13 cellular contexts compared by ENCODE assay signal in the genomic region with DNA sequence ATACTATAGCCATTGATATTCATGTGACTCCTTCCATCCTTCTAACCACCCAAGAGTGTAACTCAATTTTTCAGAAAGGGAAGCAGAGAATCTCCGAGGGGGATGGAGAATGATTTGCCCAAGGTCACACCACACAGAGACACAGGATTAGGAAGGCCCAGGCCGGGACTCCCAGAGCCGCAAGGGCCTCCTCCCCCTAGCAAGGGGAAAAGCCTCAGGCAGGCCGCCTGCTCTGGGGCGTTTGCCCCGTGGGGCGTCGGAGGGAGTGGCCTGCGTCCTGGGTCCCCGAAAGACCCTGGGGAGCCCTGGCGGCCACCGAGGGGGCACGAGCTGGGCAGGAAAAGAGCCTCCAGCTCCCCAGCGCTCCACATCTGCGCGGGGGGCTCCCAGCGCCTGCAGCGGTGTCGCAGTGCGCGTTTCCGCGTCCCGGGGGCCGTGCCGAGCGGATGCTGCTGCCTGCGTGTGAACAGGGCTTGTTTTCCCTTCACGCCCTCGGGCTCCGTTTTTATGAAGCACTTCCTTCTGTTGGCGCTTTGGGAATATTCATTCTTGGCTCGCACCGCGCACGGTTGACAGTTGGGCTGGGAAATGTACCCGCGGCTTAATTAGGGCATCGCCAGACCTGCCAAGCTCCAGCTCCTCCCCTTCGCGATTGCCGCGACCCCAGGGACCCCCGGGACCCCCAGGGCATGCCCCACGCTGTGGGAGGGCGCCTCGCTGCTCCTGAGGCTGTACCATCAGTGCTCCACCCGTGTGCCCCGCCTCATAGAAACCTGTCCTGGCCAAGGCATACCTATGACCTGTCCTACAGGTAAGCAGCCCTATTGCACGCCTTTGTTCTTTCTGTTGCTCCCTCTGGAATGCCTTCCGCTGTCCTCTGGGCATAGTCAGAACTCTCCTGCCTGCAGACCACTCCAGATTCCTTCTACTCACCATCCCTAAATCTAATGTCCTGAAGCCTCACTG.
A peak's percentile ranks its signal among the peaks of the same experiment; 100 is the strongest.
DNase-seq lines count a peak whose midpoint lies in the region; ATAC-seq, FAIRE-seq and TF ChIP-seq lines count a peak whose summit lies in the region.
"Had no signal": no experiment of that assay in that cellular context is flagged by ENCODE, and none has a peak within 500 bp of the region (broad histone marks: within the 10 kb centered on the region; RNA-seq: fewer than 3 reads in every experiment).

No MANE protein-coding gene starts in this region.

- H3K27ac Mint-ChIP-seq in brain: peak overlapping the region in 3 of 5 experiments; percentile 51 to 71 (median 56)

- FAIRE-seq in small intestine (lab: Jason Lieb, UNC): no peak

- ATAC-seq in left ventricle myocardium superior (peak; percentile 74), GM21723 (IDR thresholded peaks at IDR 0.05; ENCODE audit: unreplicated experiment) (no peak)
- ATAC-seq: left lobe of liver had no signal

- peaks cover 43% of the 10 kb centered on the region for H3K27me3 Mint-ChIP-seq in brain

- H3K4me3 Mint-ChIP-seq in brain: peak overlapping the region in 3 of 5 experiments; percentile 31 to 57 (median 52)
- H3K4me3 Mint-ChIP-seq: central memory CD8-positive, alpha-beta T cell had no signal

- no peak overlapping the region for H3K4me3 ChIP-seq in small intestine (ENCODE audit: low read depth in 1 of 2, low read length in 2 of 2)

- no peaks in the 10 kb centered on the region for H3K36me3 Mint-ChIP-seq in brain

- peaks cover 34% of the 10 kb centered on the region for H3K4me1 Mint-ChIP-seq in brain
- H3K4me1 Mint-ChIP-seq: central memory CD8-positive, alpha-beta T cell had no signal

- no peaks in the 10 kb centered on the region for H3K9me3 ChIP-seq in small intestine (ENCODE audit: control insufficient read depth, low read depth)

- intact Hi-C loops in left ventricle myocardium superior (cut with micrococcal nuclease): no loop called here

- H3K9me3 Mint-ChIP-seq in brain: peaks cover 0 to 2% (median 0%) of the 10 kb centered on the region in 5 experiments
- H3K9me3 Mint-ChIP-seq: central memory CD8-positive, alpha-beta T cell had no signal

- WGBS in small intestine, 3 donors: 8 to 11% (median 9%) methylated on average over 46 to 51 of the region's 51 CpGs

- no peaks in the 10 kb centered on the region for H3K4me1 ChIP-seq in small intestine (ENCODE audit: control insufficient read depth in 2 of 2, insufficient read depth in 1 of 2, low read depth in 1 of 2, low read length in 1 of 2)

- TF ChIP-seq CTCF in brain (conservative IDR thresholded peaks at IDR 0.05): no peak

- H3K27me3 ChIP-seq in small intestine (ENCODE audit: control insufficient read depth in 2 of 2, insufficient read depth in 2 of 2, low read length in 2 of 2): no peaks in the 10 kb centered on the region

- no peak overlapping the region for H3K27ac ChIP-seq in small intestine (ENCODE audit: low read depth in 1 of 2, low read length in 1 of 2)

- peak; percentile 84 for DNase-seq in GM03348 (ENCODE audit: low spot score)
- DNase-seq in left ventricle myocardium superior: peak; percentile 75
- DNase-seq in small intestine: peak; percentile 9
- no peak for DNase-seq in GM19238 (ENCODE audit: insufficient read length, low spot score)
- DNase-seq in HuH-7 (ENCODE audit: low spot score): no peak
- no peak for DNase-seq in T-helper 9 cell
- DNase-seq: NCI-H1436; SHP77 treated with DMSO at 0.1 percent for 48 hours; stimulated activated CD4-positive, alpha-beta T cell treated with anti-CD3 and anti-CD28 coated beads, Interleukin-15, amount 100 ng/mL, for 24 hours had no signal

- H3K36me3 ChIP-seq in small intestine (ENCODE audit: control insufficient read depth in 2 of 2, insufficient read depth in 2 of 2, low read length in 2 of 2): no peaks in the 10 kb centered on the region

Comparison
In these comparisons a context has a peak if more than half of its experiments do, and no peak if none do; other contexts are left out.
1. DNase-seq: peak in GM03348 (single experiment), left ventricle myocardium superior (single experiment) and small intestine (single experiment); none in GM19238 (single experiment), HuH-7 (single experiment) and T-helper 9 cell (single experiment).